Comparison of ENCODE assay signal across 17 cellular contexts in genomic region chr12:31315089-31315725, GRCh38. TPM values are rescaled to one million over a fixed set of nuclear protein-coding genes. Genes with fewer than 3 reads are reported as not detected.
DNase-seq lines count a peak whose midpoint lies in the region; ATAC-seq and TF ChIP-seq lines count a peak whose summit lies in the region.
"Had no signal": no experiment of that assay in that cellular context is flagged by ENCODE, and none has a peak within 500 bp of the region (broad histone marks: within the 10 kb centered on the region; RNA-seq: fewer than 3 reads in every experiment).

No MANE protein-coding gene starts in this region.

- peak overlapping the region; percentile 73 for H3K27ac Mint-ChIP-seq in activated CD4-positive, alpha-beta T cell treated with anti-CD3 and anti-CD28 coated beads, Interleukin-2, amount 10 ng/mL, durations not matched to agents 24 days and 14 days
- H3K27ac Mint-ChIP-seq in GM23338 (no peak overlapping the region), nephron (peak overlapping the region in 2 of 3 experiments; percentile 16 to 69)
- peak overlapping the region; percentile 32 for H3K27ac Mint-ChIP-seq in activated CD8-positive, alpha-beta T cell treated with anti-CD3 and anti-CD28 coated beads for 36 hours

- H3K4me1 ChIP-seq in GM23338 (ENCODE audit: insufficient read depth), result peaks cover 88% of the 10 kb centered on the region
- H3K4me1 ChIP-seq: prostate gland had no signal

- H3K79me2 ChIP-seq in GM23338 (replicated peaks; ENCODE audit: insufficient read depth), result peaks cover 100% of the 10 kb centered on the region

- peaks cover 48% of the 10 kb centered on the region for H3K36me3 Mint-ChIP-seq in activated CD4-positive, alpha-beta T cell treated with anti-CD3 and anti-CD28 coated beads, Interleukin-2, amount 10 ng/mL, durations not matched to agents 24 days and 14 days (ENCODE audit: low read depth)
- H3K36me3 Mint-ChIP-seq in GM23338 (ENCODE audit: low read depth), result peaks cover 50% of the 10 kb centered on the region
- peaks cover 61% of the 10 kb centered on the region for H3K36me3 Mint-ChIP-seq in activated CD8-positive, alpha-beta T cell treated with anti-CD3 and anti-CD28 coated beads for 36 hours (ENCODE audit: low read depth)
- peaks cover 44% of the 10 kb centered on the region for H3K36me3 Mint-ChIP-seq in nephron (ENCODE audit: low read depth)

- CTCF ChIA-PET in activated CD8-positive, alpha-beta T cell treated with anti-CD3 and anti-CD28 coated beads for 36 hours (lab: Charles Lee), result interaction anchor here (0.7 to 3.5 kb wide), 4 partner anchors 9 to 337 kb away, joined by 3 to 18 read pairs (median 3); no protein-coding TSS in a partner anchor

- TF ChIP-seq CTCF in GM23338 (conservative IDR thresholded peaks at IDR 0.05; ENCODE audit: low read depth in 2 of 2), result no peak
- TF ChIP-seq CTCF in activated CD8-positive, alpha-beta T cell treated with anti-CD3 and anti-CD28 coated beads for 36 hours (IDR thresholded peaks at IDR 0.05), result no peak
- no peak for TF ChIP-seq CTCF in nephron (IDR thresholded peaks at IDR 0.05; ENCODE audit: unreplicated experiment in 3 of 3)

- H3K4me3 Mint-ChIP-seq in activated CD4-positive, alpha-beta T cell treated with anti-CD3 and anti-CD28 coated beads, Interleukin-2, amount 10 ng/mL, durations not matched to agents 24 days and 14 days, result peak overlapping the region; percentile 24
- H3K4me3 Mint-ChIP-seq in GM23338 (no peak overlapping the region), nephron (no peak overlapping the region)
- H3K4me3 Mint-ChIP-seq in activated CD8-positive, alpha-beta T cell treated with anti-CD3 and anti-CD28 coated beads for 36 hours, result no peak overlapping the region
- H3K4me3 Mint-ChIP-seq: CD8-positive, alpha-beta memory T cell had no signal

- H3K9me2 ChIP-seq in GM23338 (ENCODE audit: insufficient read depth), result no peaks in the 10 kb centered on the region

- DNase-seq in activated CD4-positive, alpha-beta T cell treated with anti-CD3 and anti-CD28 coated beads, Interleukin-2, amount 10 ng/mL, durations not matched to agents 24 days and 14 days, result no peak
- no peak for DNase-seq in activated CD4-positive, alpha-beta T cell treated with anti-CD3 and anti-CD28 coated beads, Interleukin-2, amount 50 U/mL, for 1 hour
- no peak for DNase-seq in GM23338 (ENCODE audit: low spot score)
- DNase-seq in activated CD8-positive, alpha-beta T cell treated with anti-CD3 and anti-CD28 coated beads for 36 hours, result no peak
- no peak for DNase-seq in NCI-H128 (lab: John Stamatoyannopoulos, UW; ENCODE audit: unreplicated experiment)
- no peak for DNase-seq in NCI-H2171 treated with DMSO at 0.1 percent for 48 hours (lab: John Stamatoyannopoulos, UW)
- no peak for DNase-seq in NCI-H146 (lab: John Stamatoyannopoulos, UW)
- DNase-seq: CD8-positive, alpha-beta memory T cell; KBM-7; NCI-H1436 treated with DMSO at 0.1 percent for 48 hours; NCI-H510A; OCI-M1; stimulated activated CD4-positive, alpha-beta T cell treated with anti-CD3 and anti-CD28 coated beads, Interleukin-15, amount 100 ng/mL, for 24 hours; substantia nigra had no signal

- no peaks in the 10 kb centered on the region for H3K27me3 ChIP-seq in GM23338 (ENCODE audit: insufficient read depth)
- H3K27me3 ChIP-seq: SJSA1 had no signal

- H3K36me3 ChIP-seq in GM23338 (ENCODE audit: insufficient read depth), result no peaks in the 10 kb centered on the region
- H3K36me3 ChIP-seq: prostate gland, SJSA1 had no signal

- H4K20me1 ChIP-seq in GM23338 (replicated peaks; ENCODE audit: insufficient read depth), result peaks cover 95% of the 10 kb centered on the region

- peaks cover 56% of the 10 kb centered on the region for H3K4me1 Mint-ChIP-seq in activated CD4-positive, alpha-beta T cell treated with anti-CD3 and anti-CD28 coated beads, Interleukin-2, amount 10 ng/mL, durations not matched to agents 24 days and 14 days
- H3K4me1 Mint-ChIP-seq in GM23338 (peaks cover 86% of the 10 kb centered on the region), nephron (peaks cover 30% of the 10 kb centered on the region)
- peaks cover 73% of the 10 kb centered on the region for H3K4me1 Mint-ChIP-seq in activated CD8-positive, alpha-beta T cell treated with anti-CD3 and anti-CD28 coated beads for 36 hours (ENCODE audit: low read depth)

- H2AFZ ChIP-seq in GM23338, result no peak overlapping the region

- peak overlapping the region; percentile 18; the same call in 1 of the 2 replicates for H3K27ac ChIP-seq in GM23338 (ENCODE audit: low read depth)
- H3K27ac ChIP-seq: prostate gland, SJSA1 had no signal

- POLR2A ChIA-PET in activated CD8-positive, alpha-beta T cell treated with anti-CD3 and anti-CD28 coated beads for 36 hours (lab: Charles Lee), result interaction anchor here (0.8 to 1.9 kb wide), 2 partner anchors 11 to 101 kb away, joined by 5 to 6 read pairs; partner anchors contain the start of gene SINHCAF

- no peak for ATAC-seq in GM23338
- no peak for ATAC-seq in activated CD8-positive, alpha-beta T cell treated with anti-CD3 and anti-CD28 coated beads for 36 hours

- peak overlapping the region; percentile 93 for H3K4me2 ChIP-seq in GM23338

- no peaks in the 10 kb centered on the region for H3K27me3 Mint-ChIP-seq in activated CD4-positive, alpha-beta T cell treated with anti-CD3 and anti-CD28 coated beads, Interleukin-2, amount 10 ng/mL, durations not matched to agents 24 days and 14 days
- peaks cover 12% of the 10 kb centered on the region for H3K27me3 Mint-ChIP-seq in GM23338 (ENCODE audit: insufficient read depth, low read depth, poor library complexity)
- H3K27me3 Mint-ChIP-seq in activated CD8-positive, alpha-beta T cell treated with anti-CD3 and anti-CD28 coated beads for 36 hours, result no peaks in the 10 kb centered on the region
- H3K27me3 Mint-ChIP-seq in nephron (ENCODE audit: low read depth), result no peaks in the 10 kb centered on the region

- H3K9me3 Mint-ChIP-seq in activated CD4-positive, alpha-beta T cell treated with anti-CD3 and anti-CD28 coated beads, Interleukin-2, amount 10 ng/mL, durations not matched to agents 24 days and 14 days, result peaks cover 13% of the 10 kb centered on the region
- H3K9me3 Mint-ChIP-seq in GM23338 (no peaks in the 10 kb centered on the region; the same call in 2 of the 3 replicates), nephron (peaks cover 4% of the 10 kb centered on the region)
- H3K9me3 Mint-ChIP-seq in activated CD8-positive, alpha-beta T cell treated with anti-CD3 and anti-CD28 coated beads for 36 hours, result no peaks in the 10 kb centered on the region
- H3K9me3 Mint-ChIP-seq: CD8-positive, alpha-beta memory T cell had no signal

- intact Hi-C loops in activated CD4-positive, alpha-beta T cell treated with anti-CD3 and anti-CD28 coated beads, Interleukin-2, amount 10 ng/mL, durations not matched to agents 24 days and 14 days (cut with micrococcal nuclease), result no loop called here
- intact Hi-C loops in activated CD8-positive, alpha-beta T cell treated with anti-CD3 and anti-CD28 coated beads for 36 hours (cut with micrococcal nuclease), result no loop called here

- H3F3A ChIP-seq in GM23338 (replicated peaks; ENCODE audit: low read depth), result peaks cover 5% of the 10 kb centered on the region; the same call in 1 of the 2 replicates

- H3K4me3 ChIP-seq in GM23338, result no peak overlapping the region
- H3K4me3 ChIP-seq: prostate gland, SJSA1 had no signal

TF ChIP-seq in GM23338, 12 proteins besides CTCF, POLR2A, EP300 and RAD21:
- TF ChIP-seq JUNB (IDR thresholded peaks at IDR 0.05; ENCODE audit: unreplicated experiment) (no peak), EZH2phosphoT487 (IDR thresholded peaks at IDR 0.05; ENCODE audit: unreplicated experiment) (no peak), NANOG (IDR thresholded peaks at IDR 0.05; ENCODE audit: borderline replicate concordance) (no peak), POLR2AphosphoS5 (IDR thresholded peaks at IDR 0.05; ENCODE audit: low read depth) (0 out of 2 replicates have a peak, but pooled peaks have one; percentile 1), ZNF114 (CRISPR knock-in tag; IDR thresholded peaks at IDR 0.05) (no peak)
- TF ChIP-seq, protein P1, sequence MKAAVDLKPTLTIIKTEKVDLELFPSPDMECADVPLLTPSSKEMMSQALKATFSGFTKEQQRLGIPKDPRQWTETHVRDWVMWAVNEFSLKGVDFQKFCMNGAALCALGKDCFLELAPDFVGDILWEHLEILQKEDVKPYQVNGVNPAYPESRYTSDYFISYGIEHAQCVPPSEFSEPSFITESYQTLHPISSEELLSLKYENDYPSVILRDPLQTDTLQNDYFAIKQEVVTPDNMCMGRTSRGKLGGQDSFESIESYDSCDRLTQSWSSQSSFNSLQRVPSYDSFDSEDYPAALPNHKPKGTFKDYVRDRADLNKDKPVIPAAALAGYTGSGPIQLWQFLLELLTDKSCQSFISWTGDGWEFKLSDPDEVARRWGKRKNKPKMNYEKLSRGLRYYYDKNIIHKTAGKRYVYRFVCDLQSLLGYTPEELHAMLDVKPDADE (IDR thresholded peaks at IDR 0.05), result no peak

RNA-seq across cellular contexts. Expression of gene SINHCAF, which starts 10.7 kb away (rescaled TPM):
- 261 and 277 TPM in 2 replicates for total RNA-seq in activated CD4-positive, alpha-beta T cell treated with anti-CD3 and anti-CD28 coated beads, Interleukin-2, amount 10 ng/mL, durations not matched to agents 24 days and 14 days
- total RNA-seq in GM23338 (2014; rRNA removed; shearing (Covaris generic)), result 569 and 581 TPM in 2 replicates
- polyA plus RNA-seq in GM23338 (2016; fragmentation: Nextera tagmentation; extraction: Ambion mirVana), result 651 and 686 TPM in 2 replicates
- 100 to 1,000 TPM; 171 to 184 TPM for total RNA-seq in activated CD8-positive, alpha-beta T cell treated with anti-CD3 and anti-CD28 coated beads for 36 hours
